In the genomic region with DNA sequence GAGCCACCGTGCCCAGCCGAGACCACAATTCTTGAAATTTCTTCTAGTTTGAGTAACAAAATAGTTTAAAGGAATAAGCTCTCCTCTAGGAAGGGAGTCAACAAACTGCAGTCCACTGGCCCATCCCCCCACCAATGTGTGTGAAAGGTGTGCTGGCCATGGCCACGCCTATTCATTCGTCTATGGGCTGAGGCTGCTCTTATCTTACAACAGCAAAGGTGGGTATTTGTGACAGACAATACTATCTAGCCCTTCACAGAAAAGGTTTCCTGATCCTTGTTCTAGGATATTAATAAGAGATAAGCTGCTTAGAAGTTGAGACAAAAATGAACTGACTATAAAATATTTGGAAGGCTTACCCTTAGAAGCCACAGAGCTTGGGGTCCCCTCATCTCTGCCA, we compare ENCODE assay signal across 39 cellular contexts. TPM values are rescaled to one million over a fixed set of nuclear protein-coding genes. Genes with fewer than 3 reads are reported as not detected.
"Had no signal": no experiment of that assay in that cellular context is flagged by ENCODE, and none has a peak within 500 bp of the region (broad histone marks: within the 10 kb centered on the region; RNA-seq: fewer than 3 reads in every experiment).

No MANE protein-coding gene starts in this region.

- H3K9me3 ChIP-seq: adrenal gland, ascending aorta, body of pancreas had no signal

- FAIRE-seq: bronchial epithelial cell had no signal

- H3K36me3 ChIP-seq: adrenal gland, ascending aorta, brain microvascular endothelial cell, breast epithelium, cardiac muscle cell had no signal

- H3K4me3 ChIP-seq: adrenal gland, ascending aorta, body of pancreas, breast epithelium, cardiac muscle cell had no signal

- H3K4me1 ChIP-seq: adrenal gland, ascending aorta, body of pancreas, breast epithelium had no signal

- DNase-seq: activated effector memory CD4-positive, alpha-beta T cell treated with anti-CD3 and anti-CD28 coated beads, Interleukin-2, amount 50 U/mL, for 16 hours; activated effector memory CD4-positive, alpha-beta T cell treated with Interleukin-2 at 50 U/mL for 16 hours; activated gamma-delta T cell; activated gamma-delta T cell treated with Interleukin-2 at 50 U/mL for 16 hours; activated naive CD4-positive, alpha-beta T cell; activated naive CD4-positive, alpha-beta T cell treated with anti-CD3 and anti-CD28 coated beads for 36 hours; activated naive CD4-positive, alpha-beta T cell treated with anti-CD3 and anti-CD28 coated beads, Interleukin-2, amount 10 ng/mL, durations not matched to agents 7 days and 5 days; activated naive CD4-positive, alpha-beta T cell treated with anti-CD3 and anti-CD28 coated beads, Interleukin-2, amount 50 U/mL, for 16 hours; activated naive CD4-positive, alpha-beta T cell treated with Interleukin-2 at 50 U/mL for 16 hours; activated naive CD8-positive, alpha-beta T cell treated with anti-CD3 and anti-CD28 coated beads for 36 hours; activated naive CD8-positive, alpha-beta T cell treated with anti-CD3 and anti-CD28 coated beads, Interleukin-2, amount 10 ng/mL, durations not matched to agents 7 days and 5 days; activated naive CD8-positive, alpha-beta T cell treated with anti-CD3 and anti-CD28 coated beads, Interleukin-2, amount 50 U/mL, for 24 hours; activated T-cell treated with anti-CD3 and anti-CD28 coated beads, Interleukin-2, amount 50 U/mL, for 1 hour; activated T-cell treated with anti-CD3 and anti-CD28 coated beads, Interleukin-2, amount 50 U/mL, for 24 hours; activated T-cell treated with anti-CD3 and anti-CD28 coated beads, Interleukin-2, amount 50 U/mL, for 4 hours; activated T-cell treated with anti-CD3 and anti-CD28 coated beads, Interleukin-2, amount 50 U/mL, for 48 hours; activated T-cell treated with anti-CD3 and anti-CD28 coated beads, Interleukin-2, amount 50 U/mL, for 72 hours; adrenal gland; amniotic stem cell; amygdala; anterior cingulate cortex; aorta; body of pancreas; brain microvascular endothelial cell; caudate nucleus; central memory CD4-positive, alpha-beta T cell; cerebellar nuclear complex had no signal

- H3K27me3 ChIP-seq: ascending aorta, body of pancreas, brain microvascular endothelial cell, cardiac muscle cell had no signal

- ATAC-seq: activated naive CD4-positive, alpha-beta T cell treated with anti-CD3 and anti-CD28 coated beads, Interleukin-2, amount 50 U/mL, for 72 hours; activated naive CD8-positive, alpha-beta T cell treated with anti-CD3 and anti-CD28 coated beads, Interleukin-2, amount 50 U/mL, for 24 hours; activated T-cell treated with anti-CD3 and anti-CD28 coated beads, Interleukin-2, amount 50 U/mL, for 4 hours; activated T-cell treated with anti-CD3 and anti-CD28 coated beads, Interleukin-2, amount 50 U/mL, for 72 hours; activated T-helper 17 cell treated with anti-CD3 and anti-CD28 coated beads, Interleukin-2, amount 50 U/mL, for 72 hours; body of pancreas had no signal

- H3K27ac ChIP-seq: adrenal gland, ascending aorta, body of pancreas, brain microvascular endothelial cell, breast epithelium, cardiac muscle cell had no signal

RNA-seq across cellular contexts. Expression of a gene that starts 41.2 kb away (rescaled TPM):
- total RNA-seq: activated naive CD4-positive, alpha-beta T cell treated with anti-CD3 and anti-CD28 coated beads for 36 hours; activated naive CD4-positive, alpha-beta T cell treated with anti-CD3 and anti-CD28 coated beads, Interleukin-2, amount 50 U/mL, for 72 hours; activated naive CD8-positive, alpha-beta T cell treated with anti-CD3 and anti-CD28 coated beads for 36 hours; activated naive CD8-positive, alpha-beta T cell treated with anti-CD3 and anti-CD28 coated beads, Interleukin-2, amount 10 ng/mL, durations not matched to agents 7 days and 5 days; activated T-cell treated with anti-CD3 and anti-CD28 coated beads, Interleukin-2, amount 50 U/mL, for 4 hours; activated T-cell treated with anti-CD3 and anti-CD28 coated beads, Interleukin-2, amount 50 U/mL, for 72 hours; activated T-helper 1 cell treated with anti-CD3 and anti-CD28 coated beads, Interleukin-12 subunit alpha, Interleukin-12 subunit beta, Interleukin-2, Interleukin-4 antibody, amounts not matched to agents 30 ng/mL and 10 ng/mL and 1 ng/mL, durations not matched to agents 14 hours and 24 hours and 36 hours; activated T-helper 17 cell treated with anti-CD3 and anti-CD28 coated beads, Interleukin-2, amount 50 U/mL, for 72 hours; activated T-helper 2 cell treated with anti-CD3 and anti-CD28 coated beads, Interferon-gamma antibody, Interleukin-2, Interleukin-4, amounts not matched to agents 10 μg/mL and 5 μg/mL and 100 μg/mL, durations not matched to agents 14 hours and 24 hours and 36 hours; adrenal gland; aorta; ascending aorta; astrocyte; breast epithelium; bronchial epithelial cell; cardiac muscle cell; cerebellum; chondrocyte had no signal
- polyA plus RNA-seq: adipose tissue, adrenal gland, aorta, cardiac muscle cell had no signal
